Comparison of ENCODE assay signal across 22 cellular contexts in the genomic region with DNA sequence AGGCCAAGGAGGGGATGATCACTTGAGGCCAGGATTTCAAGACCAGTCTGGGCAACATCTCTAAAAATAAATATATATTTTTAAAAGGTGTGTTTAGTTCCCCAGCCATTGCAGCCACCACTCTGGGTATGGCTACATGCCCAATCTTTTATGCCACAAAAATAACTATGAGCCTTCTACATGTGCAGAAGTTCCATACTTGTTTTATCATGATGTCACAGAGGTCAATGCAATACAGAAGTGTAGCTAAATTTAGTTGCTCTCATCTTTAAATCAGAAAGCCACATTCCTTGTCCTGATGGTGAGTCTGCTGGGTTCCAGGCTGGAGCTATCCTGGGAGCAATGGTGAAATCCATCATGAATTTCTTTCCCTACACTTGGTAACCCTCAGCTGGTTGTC.
"Had no signal": no experiment of that assay in that cellular context is flagged by ENCODE, and none has a peak within 500 bp of the region (broad histone marks: within the 10 kb centered on the region; RNA-seq: fewer than 3 reads in every experiment).

No MANE protein-coding gene starts in this region.

- H3K27ac ChIP-seq: brain microvascular endothelial cell, cardiac muscle cell, SJCRH30, VCaP had no signal

- ATAC-seq: activated CD4-positive, alpha-beta T cell treated with anti-CD3 and anti-CD28 coated beads for 36 hours; activated T-helper 17 cell treated with anti-CD3 and anti-CD28 coated beads, Interleukin-2, amount 50 U/mL, for 72 hours had no signal

- DNase-seq: activated CD4-positive, alpha-beta memory T cell treated with anti-CD3 and anti-CD28 coated beads, Interleukin-2, amount 10 ng/mL, durations not matched to agents 7 days and 5 days; activated CD4-positive, alpha-beta T cell treated with anti-CD3 and anti-CD28 coated beads for 36 hours; activated CD4-positive, alpha-beta T cell treated with anti-CD3 and anti-CD28 coated beads, Interleukin-2, amount 50 U/mL, for 1 hour; activated gamma-delta T cell; activated naive CD4-positive, alpha-beta T cell treated with anti-CD3 and anti-CD28 coated beads for 36 hours; activated T-cell treated with anti-CD3 and anti-CD28 coated beads for 4 hours; activated T-cell treated with anti-CD3 and anti-CD28 coated beads, Interleukin-2, amount 50 U/mL, for 48 hours; amygdala; cerebellar nuclear complex; MV-4-11; NCI-H1092 treated with DMSO at 0.1 percent for 48 hours; NCI-H187; NCI-H2081; NCI-H510A treated with DMSO at 0.1 percent for 48 hours; SK-N-SH; T-helper 1 cell had no signal

- H3K4me2 ChIP-seq: SK-N-SH had no signal

- H3K27me3 ChIP-seq: brain microvascular endothelial cell, cardiac muscle cell, MG63, SJCRH30 had no signal

- H3K36me3 ChIP-seq: brain microvascular endothelial cell, cardiac muscle cell, MG63, SJCRH30 had no signal

- H3K4me1 ChIP-seq: SJCRH30 had no signal

- H3K9me3 ChIP-seq: MG63, SJCRH30, SK-N-SH had no signal

- H3K4me3 ChIP-seq: cardiac muscle cell, MG63, SJCRH30 had no signal
